ENCODE assay signal across 11 cellular contexts in genomic region chr11:35288817-35289541, GRCh38.
DNase-seq lines count a peak whose midpoint lies in the region; ATAC-seq and TF ChIP-seq lines count a peak whose summit lies in the region.
"Had no signal": no experiment of that assay in that cellular context is flagged by ENCODE, and none has a peak within 500 bp of the region (broad histone marks: within the 10 kb centered on the region; RNA-seq: fewer than 3 reads in every experiment).

No MANE protein-coding gene starts in this region.

- H3K4me1 ChIP-seq in ACC112 (ENCODE audit: control insufficient read depth, insufficient read depth, low read length, unreplicated experiment) (peaks cover 31% of the 10 kb centered on the region), H9 (ENCODE audit: insufficient read depth, low read length) (no peaks in the 10 kb centered on the region)
- H3K4me1 ChIP-seq: left ventricle myocardium inferior, psoas muscle had no signal

- peak overlapping the region; percentile 41 for H3K4me3 ChIP-seq in ACC112 (ENCODE audit: low read depth, low read length)
- H3K4me3 ChIP-seq: left ventricle myocardium inferior, psoas muscle had no signal

- H3K23me2 ChIP-seq in H9 (ENCODE audit: insufficient read length, low read depth, low read length, poor library complexity, severe bottlenecking) = no peaks in the 10 kb centered on the region

- H3K36me3 ChIP-seq in ACC112 (ENCODE audit: insufficient read depth, low read length) = no peaks in the 10 kb centered on the region

- peak overlapping the region; percentile 81 for H3K27ac Mint-ChIP-seq in activated naive CD8-positive, alpha-beta T cell treated with anti-CD3 and anti-CD28 coated beads for 36 hours
- H3K27ac Mint-ChIP-seq in H9 = no peak overlapping the region

- H3K9ac ChIP-seq in H9 (ENCODE audit: extremely low read depth, insufficient read length, low read length) = no peak overlapping the region

- H3K4me2 ChIP-seq in H9 (ENCODE audit: insufficient read depth, insufficient read length, low read length) = no peak overlapping the region

- H2AFZ ChIP-seq in ACC112 (ENCODE audit: low read length, unreplicated experiment) = peak overlapping the region; percentile 88
- H2AFZ ChIP-seq in H9 (ENCODE audit: low read length) = no peak overlapping the region

- no CpG with 5 or more reads among the region's 5 CpGs for WGBS in H9 (ENCODE audit: extremely low coverage, insufficient read length, low lambda C conversion rate)

- H3K9me3 Mint-ChIP-seq in activated naive CD8-positive, alpha-beta T cell treated with anti-CD3 and anti-CD28 coated beads for 36 hours = no peaks in the 10 kb centered on the region
- no peaks in the 10 kb centered on the region for H3K9me3 Mint-ChIP-seq in H9

- no peak overlapping the region for H3K14ac ChIP-seq in H9 (ENCODE audit: insufficient read depth, low read length)

- H3K23ac ChIP-seq in H9 (ENCODE audit: insufficient read length, low read depth, low read length) = no peak overlapping the region

- H3K79me1 ChIP-seq in H9 (ENCODE audit: insufficient read depth, low read depth, low read length, poor library complexity, severe bottlenecking) = no peaks in the 10 kb centered on the region

- no peaks in the 10 kb centered on the region for H4K20me1 ChIP-seq in H9 (ENCODE audit: control insufficient read depth, insufficient read depth, insufficient read length)

- no peak overlapping the region for H4K8ac ChIP-seq in H9 (replicated peaks; ENCODE audit: insufficient read length, low read depth, low read length)

- no peak for ATAC-seq in GM21723 (IDR thresholded peaks at IDR 0.05; ENCODE audit: unreplicated experiment)
- no peak for ATAC-seq in GM21576 (IDR thresholded peaks at IDR 0.05; ENCODE audit: unreplicated experiment)
- ATAC-seq: psoas muscle had no signal

- no peak overlapping the region for H2BK120ac ChIP-seq in H9 (ENCODE audit: low read depth, low read length, poor library complexity, severe bottlenecking)

- no peak overlapping the region for H3T11ph ChIP-seq in H9 (ENCODE audit: low read length)

- no peak overlapping the region for H3K4ac ChIP-seq in H9 (ENCODE audit: low read depth, low read length)

- H3K27me3 ChIP-seq in ACC112 (ENCODE audit: insufficient read depth, low read length) (no peaks in the 10 kb centered on the region), H9 (ENCODE audit: insufficient read depth, low read length) (no peaks in the 10 kb centered on the region)

- no peaks in the 10 kb centered on the region for H3K36me3 Mint-ChIP-seq in activated naive CD8-positive, alpha-beta T cell treated with anti-CD3 and anti-CD28 coated beads for 36 hours
- no peaks in the 10 kb centered on the region for H3K36me3 Mint-ChIP-seq in H9 (ENCODE audit: insufficient read depth in 1 of 3, low read depth in 3 of 3)

- H4K91ac ChIP-seq in H9 (ENCODE audit: insufficient read length, low read depth, low read length) = no peak overlapping the region

- H3K4me1 Mint-ChIP-seq in activated naive CD8-positive, alpha-beta T cell treated with anti-CD3 and anti-CD28 coated beads for 36 hours = peaks cover 43% of the 10 kb centered on the region
- no peaks in the 10 kb centered on the region for H3K4me1 Mint-ChIP-seq in H9

- peak overlapping the region; percentile 94 for H3K27ac ChIP-seq in ACC112 (ENCODE audit: low read depth, low read length)
- no peak overlapping the region for H3K27ac ChIP-seq in H9 (ENCODE audit: insufficient read length, low read depth, low read length)
- H3K27ac ChIP-seq: left ventricle myocardium inferior, psoas muscle had no signal

- no peak overlapping the region for H3K18ac ChIP-seq in H9 (ENCODE audit: insufficient read length, low read depth, low read length)

- DNase-seq in H4 (ENCODE audit: low spot score) = peak; percentile 92
- peak; percentile 18 for DNase-seq in activated naive CD8-positive, alpha-beta T cell treated with anti-CD3 and anti-CD28 coated beads for 36 hours
- peak; percentile 72 for DNase-seq in glomerular visceral epithelial cell (ENCODE audit: extremely low spot score)
- DNase-seq in H9 = no peak
- DNase-seq in SIG-M5 (lab: John Stamatoyannopoulos, UW) = no peak
- DNase-seq: effector memory CD4-positive, alpha-beta T cell; left ventricle myocardium inferior; psoas muscle had no signal

- H2BK5ac ChIP-seq in H9 (ENCODE audit: insufficient read length, low read length) = no peak overlapping the region

- no peak overlapping the region for H4K5ac ChIP-seq in H9 (ENCODE audit: insufficient read length, low read depth, low read length)

- no peak for TF ChIP-seq CTCF in H9 (conservative IDR thresholded peaks at IDR 0.05)

- H2BK15ac ChIP-seq in H9 (ENCODE audit: low read depth, low read length) = no peak overlapping the region

- H3K9me3 ChIP-seq in H9 (ENCODE audit: control insufficient read depth, low read depth, low read length) = no peaks in the 10 kb centered on the region
- H3K9me3 ChIP-seq: left ventricle myocardium inferior, psoas muscle had no signal

- no peak overlapping the region for H2BK12ac ChIP-seq in H9 (ENCODE audit: insufficient read length, low read depth, low read length)

- H3K27me3 Mint-ChIP-seq in activated naive CD8-positive, alpha-beta T cell treated with anti-CD3 and anti-CD28 coated beads for 36 hours = no peaks in the 10 kb centered on the region
- peaks cover 4% of the 10 kb centered on the region; the same call in 1 of the 2 replicates for H3K27me3 Mint-ChIP-seq in H9 (ENCODE audit: low read depth)

- H2BK20ac ChIP-seq in H9 (ENCODE audit: low read depth, low read length, poor library complexity, severe bottlenecking) = no peak overlapping the region

- no peak overlapping the region for H2AK5ac ChIP-seq in H9 (ENCODE audit: insufficient read length, low read length)

- no peak overlapping the region for H3K4me3 Mint-ChIP-seq in activated naive CD8-positive, alpha-beta T cell treated with anti-CD3 and anti-CD28 coated beads for 36 hours
- no peak overlapping the region for H3K4me3 Mint-ChIP-seq in H9

- H3K79me2 ChIP-seq in ACC112 (ENCODE audit: control insufficient read depth, insufficient read depth, low read length, unreplicated experiment) (no peaks in the 10 kb centered on the region), H9 (ENCODE audit: insufficient read depth, low read length) (no peaks in the 10 kb centered on the region)

- H3K56ac ChIP-seq in H9 (ENCODE audit: insufficient read length, low read depth, low read length) = no peak overlapping the region

Comparison
In these comparisons a context has a peak if more than half of its experiments do, and no peak if none do; other contexts are left out.
1. DNase-seq: peak in H4 (single experiment), activated naive CD8-positive, alpha-beta T cell treated with anti-CD3 and anti-CD28 coated beads for 36 hours (single experiment) and glomerular visceral epithelial cell (single experiment); none in H9 (single experiment) and SIG-M5 (single experiment).